18 cellular contexts compared by ENCODE assay signal in the genomic region with DNA sequence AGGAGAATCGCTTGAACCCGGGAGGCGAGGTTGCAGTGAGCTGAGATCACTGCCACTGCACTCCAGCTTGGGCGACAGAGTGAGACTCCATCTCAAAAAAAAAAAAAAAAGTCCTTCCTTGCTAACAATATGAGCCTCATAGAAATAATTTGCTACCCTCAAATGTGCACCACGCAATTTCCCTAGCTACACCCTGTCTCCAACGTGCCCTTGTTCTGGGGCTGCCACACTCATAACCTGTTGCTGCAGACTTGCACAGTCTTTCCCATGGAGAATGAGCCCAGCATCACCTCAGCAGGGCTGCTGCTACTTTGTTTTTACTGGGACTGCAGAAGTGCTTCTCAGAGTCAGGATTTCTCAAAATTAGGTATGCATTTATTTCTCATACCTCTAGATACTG. TPM values are rescaled to one million over a fixed set of nuclear protein-coding genes. Genes with fewer than 3 reads are reported as not detected.
DNase-seq lines count a peak whose midpoint lies in the region; ATAC-seq and TF ChIP-seq lines count a peak whose summit lies in the region.
"Had no signal": no experiment of that assay in that cellular context is flagged by ENCODE, and none has a peak within 500 bp of the region (broad histone marks: within the 10 kb centered on the region; RNA-seq: fewer than 3 reads in every experiment).

No MANE protein-coding gene starts in this region.

- H3K4me1 Mint-ChIP-seq in CD14-positive monocyte (peaks cover 41% of the 10 kb centered on the region), IgD-negative memory B cell (peaks cover 10% of the 10 kb centered on the region in 3 donors), chondrocyte (ENCODE audit: low read depth) (peaks cover 4% of the 10 kb centered on the region)
- peaks cover 25% of the 10 kb centered on the region for H3K4me1 Mint-ChIP-seq in stimulated activated memory B cell treated with anti-CD40 and anti-IgM and Interleukin-4, amounts not matched to agents 10 μg/mL and 1 μg/mL and 100 μg/mL, for 72 hours

- peaks cover 0 to 3% (median 0%) of the 10 kb centered on the region in 7 donors for H3K9me3 Mint-ChIP-seq in CD14-positive monocyte
- H3K9me3 Mint-ChIP-seq in IgD-negative memory B cell: peaks cover 0 to 2% (median 0%) of the 10 kb centered on the region in 3 donors
- no peaks in the 10 kb centered on the region for H3K9me3 Mint-ChIP-seq in chondrocyte (ENCODE audit: low read depth)
- no peaks in the 10 kb centered on the region for H3K9me3 Mint-ChIP-seq in stimulated activated memory B cell treated with anti-CD40 and anti-IgM and Interleukin-4, amounts not matched to agents 10 μg/mL and 1 μg/mL and 100 μg/mL, for 72 hours
- no peaks in the 10 kb centered on the region for H3K9me3 Mint-ChIP-seq in activated naive CD4-positive, alpha-beta T cell treated with anti-CD3 and anti-CD28 coated beads, Interleukin-2, amount 50 U/mL, for 72 hours

- no peaks in the 10 kb centered on the region for H3K4me1 ChIP-seq in right cardiac atrium (ENCODE audit: control insufficient read depth, insufficient read depth, low read length)
- H3K4me1 ChIP-seq: HAP-1 had no signal

- H3K36me3 Mint-ChIP-seq in CD14-positive monocyte (no peaks in the 10 kb centered on the region), IgD-negative memory B cell (no peaks in the 10 kb centered on the region), chondrocyte (ENCODE audit: low read depth) (no peaks in the 10 kb centered on the region)
- no peaks in the 10 kb centered on the region for H3K36me3 Mint-ChIP-seq in stimulated activated memory B cell treated with anti-CD40 and anti-IgM and Interleukin-4, amounts not matched to agents 10 μg/mL and 1 μg/mL and 100 μg/mL, for 72 hours
- H3K36me3 Mint-ChIP-seq in activated naive CD4-positive, alpha-beta T cell treated with anti-CD3 and anti-CD28 coated beads, Interleukin-2, amount 50 U/mL, for 72 hours: no peaks in the 10 kb centered on the region

- no peak for TF ChIP-seq CTCF in CD14-positive monocyte (IDR thresholded peaks at IDR 0.05)
- TF ChIP-seq CTCF in chondrocyte (IDR thresholded peaks at IDR 0.05): no peak

- H3K27ac Mint-ChIP-seq in CD14-positive monocyte (peak overlapping the region; percentile 95 to 100 (median 99)), IgD-negative memory B cell (peak overlapping the region; percentile 31 to 96 (median 32)), chondrocyte (ENCODE audit: unreplicated experiment) (peak overlapping the region; percentile 51)
- peak overlapping the region; percentile 87 for H3K27ac Mint-ChIP-seq in stimulated activated memory B cell treated with anti-CD40 and anti-IgM and Interleukin-4, amounts not matched to agents 10 μg/mL and 1 μg/mL and 100 μg/mL, for 72 hours
- peak overlapping the region in 1 of 2 donors; percentile 84 for H3K27ac Mint-ChIP-seq in activated naive CD4-positive, alpha-beta T cell treated with anti-CD3 and anti-CD28 coated beads, Interleukin-2, amount 50 U/mL, for 72 hours

- no peaks in the 10 kb centered on the region for H3K27me3 ChIP-seq in right cardiac atrium (ENCODE audit: control insufficient read depth, insufficient read depth)

- H3K27ac ChIP-seq in right cardiac atrium (ENCODE audit: low read length): no peak overlapping the region
- H3K27ac ChIP-seq: C4-2B, PC-9 had no signal

- H3K4me3 Mint-ChIP-seq in CD14-positive monocyte (peak overlapping the region; percentile 75 to 89), IgD-negative memory B cell (peak overlapping the region in 2 of 4 donors; percentile 29 to 82), chondrocyte (ENCODE audit: unreplicated experiment) (no peak overlapping the region)
- H3K4me3 Mint-ChIP-seq in stimulated activated memory B cell treated with anti-CD40 and anti-IgM and Interleukin-4, amounts not matched to agents 10 μg/mL and 1 μg/mL and 100 μg/mL, for 72 hours: peak overlapping the region; percentile 70

- DNase-seq in CD14-positive monocyte (ENCODE audit: low spot score) (no peak), chondrocyte (ENCODE audit: low spot score) (no peak), NCI-H187 treated with DMSO at 0.1 percent for 48 hours (lab: John Stamatoyannopoulos, UW) (no peak), right cardiac atrium (no peak)
- DNase-seq in activated naive CD4-positive, alpha-beta T cell treated with anti-CD3 and anti-CD28 coated beads, Interleukin-2, amount 50 U/mL, for 72 hours (ENCODE audit: low spot score in 2 of 2): no peak
- DNase-seq: COR-L47, DMS153, GF-D8, NCI-H1092 treated with DMSO at 0.1 percent for 48 hours, NCI-H1694, NCI-H2107, NCI-H2227 treated with DMSO at 0.1 percent for 48 hours, NCI-H524 treated with DMSO at 0.1 percent for 48 hours had no signal

- WGBS in right cardiac atrium: 88% methylated on average over 6 of the region's 6 CpGs

- ATAC-seq in stimulated activated memory B cell treated with anti-CD40 and anti-IgM and Interleukin-4, amounts not matched to agents 10 μg/mL and 1 μg/mL and 100 μg/mL, for 72 hours: no peak
- no peak for ATAC-seq in activated naive CD4-positive, alpha-beta T cell treated with anti-CD3 and anti-CD28 coated beads, Interleukin-2, amount 50 U/mL, for 72 hours
- ATAC-seq in right cardiac atrium: no peak

- H3K27me3 Mint-ChIP-seq in CD14-positive monocyte (ENCODE audit: low read depth in 3 of 3) (peaks cover 0 to 2% (median 2%) of the 10 kb centered on the region in 3 donors), IgD-negative memory B cell (no peaks in the 10 kb centered on the region), chondrocyte (ENCODE audit: low read depth) (peaks cover 9% of the 10 kb centered on the region)
- H3K27me3 Mint-ChIP-seq in stimulated activated memory B cell treated with anti-CD40 and anti-IgM and Interleukin-4, amounts not matched to agents 10 μg/mL and 1 μg/mL and 100 μg/mL, for 72 hours: peaks cover 9% of the 10 kb centered on the region

- H3K4me3 ChIP-seq in right cardiac atrium (ENCODE audit: low read length): no peak overlapping the region
- H3K4me3 ChIP-seq: HAP-1, PC-9 had no signal

- intact Hi-C loops in CD14-positive monocyte (cut with micrococcal nuclease): no loop called here
- intact Hi-C loops in right cardiac atrium (cut with DNase I): no loop called here

- H3K9me3 ChIP-seq in right cardiac atrium (ENCODE audit: control insufficient read depth, low read length): no peaks in the 10 kb centered on the region

RNA-seq across cellular contexts. Expression of a gene that starts 46.4 kb away (rescaled TPM):
- polyA plus RNA-seq in CD14-positive monocyte: 10 to 100 TPM; 49.8 to 55.0 TPM
- 36.6 TPM for polyA plus RNA-seq in IgD-negative memory B cell
- total RNA-seq in chondrocyte: 27.9 to 36.1 TPM (median 29.9 TPM) in 3 replicates
- 10 to 100 TPM; 38.8 to 47.7 TPM for total RNA-seq in activated naive CD4-positive, alpha-beta T cell treated with anti-CD3 and anti-CD28 coated beads, Interleukin-2, amount 50 U/mL, for 72 hours
- total RNA-seq in right cardiac atrium: 10 to 100 TPM; 26.1 to 29.1 (median 26.7) TPM
- polyA plus RNA-seq in right cardiac atrium: 24.0 TPM
